16 cellular contexts compared by ENCODE assay signal in genomic region chr1:174068000-174068399, GRCh38. TPM values are rescaled to one million over a fixed set of nuclear protein-coding genes. Genes with fewer than 3 reads are reported as not detected.
DNase-seq lines count a peak whose midpoint lies in the region; ATAC-seq and TF ChIP-seq lines count a peak whose summit lies in the region.
"Had no signal": no experiment of that assay in that cellular context is flagged by ENCODE, and none has a peak within 500 bp of the region (broad histone marks: within the 10 kb centered on the region; RNA-seq: fewer than 3 reads in every experiment).

No MANE protein-coding gene starts in this region.

- CTCF ChIA-PET in CD4-positive, alpha-beta memory T cell (lab: Charles Lee; ENCODE audit: partially characterized antibody), result interaction anchor here (1.2 kb wide), 1 partner anchor 10 kb away, joined by 3 read pairs; no protein-coding TSS in a partner anchor

- no peak overlapping the region for H3K27ac ChIP-seq in CD4-positive, alpha-beta memory T cell (ENCODE audit: low read depth, low read length)
- H3K27ac ChIP-seq in RWPE2 (ENCODE audit: poor library complexity, severe bottlenecking), result no peak overlapping the region
- H3K27ac ChIP-seq: esophagus squamous epithelium, left ventricle myocardium inferior, Peyer's patch, psoas muscle, suprapubic skin had no signal

- no peak overlapping the region for H3K4me3 Mint-ChIP-seq in CD4-positive, alpha-beta memory T cell
- H3K4me3 Mint-ChIP-seq: activated CD4-positive, alpha-beta T cell treated with anti-CD3 and anti-CD28 coated beads for 36 hours; naive B cell had no signal

- no peak overlapping the region for H3K4me3 ChIP-seq in CD4-positive, alpha-beta memory T cell (ENCODE audit: low read length in 2 of 2)
- H3K4me3 ChIP-seq in RWPE2 (ENCODE audit: severe bottlenecking) (no peak overlapping the region), fibroblast of villous mesenchyme (ENCODE audit: low read depth, low read length) (no peak overlapping the region)
- H3K4me3 ChIP-seq: esophagus squamous epithelium, left ventricle myocardium inferior, Peyer's patch, psoas muscle, suprapubic skin had no signal

- in situ Hi-C loops in KBM-7 (cut with MboI; ENCODE audit: low pct_unique_long_range_greater_than_20kb, low sequenced_read_pairs), result no loop called here

- DNase-seq in CD4-positive, alpha-beta memory T cell, result peak in 4 of 5 donors; percentile 20 to 37 (median 36)
- DNase-seq in KBM-7 (peak; percentile 31), RWPE2 (ENCODE audit: low spot score) (no peak), fibroblast of villous mesenchyme (ENCODE audit: low read depth) (peak; percentile 12), SKM-1 (lab: John Stamatoyannopoulos, UW; ENCODE audit: unreplicated experiment) (no peak)
- DNase-seq in stimulated activated CD4-positive, alpha-beta T cell treated with anti-CD3 and anti-CD28 coated beads, Interleukin-4, amount 100 ng/mL, for 4 hours, result no peak
- DNase-seq: activated CD4-positive, alpha-beta T cell treated with anti-CD3 and anti-CD28 coated beads for 36 hours; cortex of kidney; esophagus squamous epithelium; left ventricle myocardium inferior; naive B cell; Peyer's patch; psoas muscle had no signal

- peaks cover 6 to 10% (median 9%) of the 10 kb centered on the region in 4 donors for H3K4me1 Mint-ChIP-seq in CD4-positive, alpha-beta memory T cell
- H3K4me1 Mint-ChIP-seq: naive B cell had no signal

- H3K27me3 Mint-ChIP-seq in CD4-positive, alpha-beta memory T cell, result peaks cover 3 to 4% of the 10 kb centered on the region in 2 donors
- H3K27me3 Mint-ChIP-seq: activated CD4-positive, alpha-beta T cell treated with anti-CD3 and anti-CD28 coated beads for 36 hours; naive B cell had no signal

- H3K9me3 ChIP-seq in CD4-positive, alpha-beta memory T cell (ENCODE audit: control insufficient read depth in 1 of 2, low read length in 2 of 2), result no peaks in the 10 kb centered on the region
- no peaks in the 10 kb centered on the region for H3K9me3 ChIP-seq in RWPE2 (ENCODE audit: severe bottlenecking)
- H3K9me3 ChIP-seq: esophagus squamous epithelium, left ventricle myocardium inferior, Peyer's patch, psoas muscle, suprapubic skin had no signal

- POLR2A ChIA-PET in CD4-positive, alpha-beta memory T cell (lab: Charles Lee; ENCODE audit: partially characterized antibody), result interaction anchor here (2.0 kb wide), 1 partner anchor 46 kb away, joined by 7 read pairs; the partner anchor contains the start of gene RC3H1

- peaks cover 0 to 5% of the 10 kb centered on the region in 2 donors for H3K36me3 Mint-ChIP-seq in CD4-positive, alpha-beta memory T cell
- H3K36me3 Mint-ChIP-seq: naive B cell had no signal

- peaks cover 8% of the 10 kb centered on the region for H3K4me1 ChIP-seq in CD4-positive, alpha-beta memory T cell (ENCODE audit: insufficient read depth, low read length)
- H3K4me1 ChIP-seq in RWPE2 (ENCODE audit: insufficient read depth, poor library complexity, severe bottlenecking), result no peaks in the 10 kb centered on the region
- H3K4me1 ChIP-seq: esophagus squamous epithelium, left ventricle myocardium inferior, Peyer's patch, psoas muscle, suprapubic skin had no signal

- ATAC-seq in RWPE2 (ENCODE audit: low read depth) (peak; percentile 67; the same call in 2 of the 3 replicates), HG03460 (IDR thresholded peaks at IDR 0.05; ENCODE audit: unreplicated experiment) (no peak), GM21529 (IDR thresholded peaks at IDR 0.05; ENCODE audit: unreplicated experiment) (no peak)
- ATAC-seq: activated CD4-positive, alpha-beta T cell treated with anti-CD3 and anti-CD28 coated beads for 36 hours; psoas muscle had no signal

- intact Hi-C loops in CD4-positive, alpha-beta memory T cell (cut with micrococcal nuclease), result loop anchor here (5.0 kb wide), 1 partner anchor 46 kb away; the partner anchor contains the start of gene RC3H1

- TF ChIP-seq CTCF in RWPE2 (IDR thresholded peaks at IDR 0.05; ENCODE audit: poor library complexity, severe bottlenecking), result no peak
- TF ChIP-seq CTCF in fibroblast of villous mesenchyme (IDR thresholded peaks at IDR 0.05; ENCODE audit: insufficient read depth, low read depth, low read length), result no peak

- H3K9me3 Mint-ChIP-seq in CD4-positive, alpha-beta memory T cell, result no peaks in the 10 kb centered on the region
- H3K9me3 Mint-ChIP-seq: naive B cell had no signal

- no peaks in the 10 kb centered on the region for H3K27me3 ChIP-seq in CD4-positive, alpha-beta memory T cell (ENCODE audit: insufficient read depth, low read length)
- no peaks in the 10 kb centered on the region for H3K27me3 ChIP-seq in RWPE2 (ENCODE audit: insufficient read depth, poor library complexity, severe bottlenecking)
- H3K27me3 ChIP-seq: esophagus squamous epithelium, Peyer's patch, suprapubic skin had no signal

- H3K36me3 ChIP-seq in CD4-positive, alpha-beta memory T cell (ENCODE audit: insufficient read depth, low read length), result no peaks in the 10 kb centered on the region
- no peaks in the 10 kb centered on the region for H3K36me3 ChIP-seq in RWPE2 (ENCODE audit: low read depth)
- H3K36me3 ChIP-seq: esophagus squamous epithelium, left ventricle myocardium inferior, Peyer's patch, suprapubic skin had no signal

- H3K27ac Mint-ChIP-seq in CD4-positive, alpha-beta memory T cell, result peak overlapping the region in 3 of 7 donors; percentile 9 to 53 (median 31)
- H3K27ac Mint-ChIP-seq: activated CD4-positive, alpha-beta T cell treated with anti-CD3 and anti-CD28 coated beads for 36 hours; naive B cell had no signal

RNA-seq across cellular contexts. Expression of gene RC3H1, which starts 45.8 kb away (rescaled TPM):
- 10 to 100 TPM; 49.2 TPM for total RNA-seq in CD4-positive, alpha-beta memory T cell
- polyA plus RNA-seq in CD4-positive, alpha-beta memory T cell, result 1 to 10 TPM; 2.0 to 4.8 TPM
- total RNA-seq in fibroblast of villous mesenchyme, result 20.9 and 30.7 TPM in 2 replicates

Comparison
In these comparisons a context has a peak if more than half of its experiments do, and no peak if none do; other contexts are left out.
1. DNase-seq: peak in CD4-positive, alpha-beta memory T cell (4 of 5), KBM-7 (single experiment) and fibroblast of villous mesenchyme (single experiment); none in RWPE2 (single experiment), SKM-1 (single experiment) and stimulated activated CD4-positive, alpha-beta T cell treated with anti-CD3 and anti-CD28 coated beads, Interleukin-4, amount 100 ng/mL, for 4 hours (0 of 2).